In genomic region chr11:2312232-2313042, GRCh38 we compare ENCODE assay signal across 11 cellular contexts. TPM values are rescaled to one million over a fixed set of nuclear protein-coding genes. Genes with fewer than 3 reads are reported as not detected.
DNase-seq lines count a peak whose midpoint lies in the region; ATAC-seq and TF ChIP-seq lines count a peak whose summit lies in the region.
"Had no signal": no experiment of that assay in that cellular context is flagged by ENCODE, and none has a peak within 500 bp of the region (broad histone marks: within the 10 kb centered on the region; RNA-seq: fewer than 3 reads in every experiment).

No MANE protein-coding gene starts in this region.

- no peak overlapping the region for H3K4me3 ChIP-seq in NT2/D1 (ENCODE audit: insufficient read length, low read depth)
- H3K4me3 ChIP-seq: pancreas had no signal

- no peaks in the 10 kb centered on the region for H3K36me3 ChIP-seq in NT2/D1 (ENCODE audit: insufficient read depth, insufficient read length, low read length)
- H3K36me3 ChIP-seq: pancreas had no signal

- no peak for TF ChIP-seq CTCF in omental fat pad (IDR thresholded peaks at IDR 0.05)

- peaks cover 31% of the 10 kb centered on the region for H3K4me1 ChIP-seq in NT2/D1 (ENCODE audit: insufficient read depth, insufficient read length)

- in situ Hi-C loops in Caki2 (cut with HindIII; ENCODE audit: low pct_unique_long_range_greater_than_20kb, low sequenced_read_pairs), result no loop called here

- ATAC-seq in omental fat pad (ENCODE audit: low FRiP score) (peak; percentile 37), HG02973 (IDR thresholded peaks at IDR 0.05; ENCODE audit: unreplicated experiment) (no peak), HG03196 (IDR thresholded peaks at IDR 0.05; ENCODE audit: unreplicated experiment) (no peak), HG02588 (IDR thresholded peaks at IDR 0.05; ENCODE audit: unreplicated experiment) (no peak)
- ATAC-seq: pancreas had no signal

- DNase-seq in Caki2 (ENCODE audit: low read depth) (peak; percentile 60), NT2/D1 (ENCODE audit: low read depth, low spot score) (no peak), erythroblast (lab: John Stamatoyannopoulos, UW) (peak; percentile 24 to 36), omental fat pad (ENCODE audit: low spot score) (no peak), NCI-H1694 treated with DMSO at 0.1 percent for 48 hours (lab: John Stamatoyannopoulos, UW) (no peak)
- DNase-seq: activated CD4-positive, alpha-beta T cell treated with anti-CD3 and anti-CD28 coated beads, Interleukin-2, amount 10 ng/mL, durations not matched to agents 24 days and 14 days; DMS 273 treated with DMSO at 0.1 percent for 48 hours had no signal

- TF ChIP-seq POLR2A in erythroblast (IDR thresholded peaks at IDR 0.05; ENCODE audit: low read length), result peak; percentile 18

- no peaks in the 10 kb centered on the region for H3K9me3 ChIP-seq in NT2/D1 (ENCODE audit: insufficient read depth, low read length)
- H3K9me3 ChIP-seq: pancreas had no signal

- H3K9ac ChIP-seq in NT2/D1 (ENCODE audit: insufficient read length, low read depth), result peak overlapping the region; percentile 10

- H3K27me3 ChIP-seq in NT2/D1 (ENCODE audit: insufficient read depth, insufficient read length), result no peaks in the 10 kb centered on the region
- H3K27me3 ChIP-seq: pancreas had no signal

RNA-seq across cellular contexts. Expression of gene TSPAN32, which starts 10.6 kb away (rescaled TPM):
- not detected in 2 replicates for total RNA-seq in Caki2 (2014; rRNA removed; shearing (Covaris generic); ENCODE audit: low replicate concordance)
- total RNA-seq in omental fat pad, result 1 to 10 TPM in 3 of 4 donors, under 1 TPM in 1; 0.19 to 6.4 (median 2.7) TPM

RNA-seq across cellular contexts. Expression of gene C11orf21, which starts 10.7 kb away (rescaled TPM):
- 0.68 TPM in 1 of 2 replicates, not detected in the other for total RNA-seq in Caki2 (2014; rRNA removed; shearing (Covaris generic); ENCODE audit: low replicate concordance)
- total RNA-seq in omental fat pad, result 1 to 10 TPM; 1.1 to 2.8 (median 1.2) TPM

RNA-seq across cellular contexts. Expression of gene ASCL2, which starts 42.0 kb away (rescaled TPM):
- not detected in 2 replicates for total RNA-seq in Caki2 (2014; rRNA removed; shearing (Covaris generic); ENCODE audit: low replicate concordance)
- 1 to 10 TPM in 1 of 4 donors, under 1 TPM in 1, not detected in 2; 0.24 to 2.6 TPM for total RNA-seq in omental fat pad

Comparison
In these comparisons a context has a peak if more than half of its experiments do, and no peak if none do; other contexts are left out.
1. DNase-seq: peak in Caki2 (single experiment) and erythroblast (2 of 2); none in NT2/D1 (single experiment), omental fat pad (single experiment) and NCI-H1694 treated with DMSO at 0.1 percent for 48 hours (single experiment).